Comparison of ENCODE assay signal across 1 cellular context in genomic region chr15:73072894-73073293, GRCh38.
TF ChIP-seq lines count a peak whose summit lies in the region.

No MANE protein-coding gene starts in this region.

TF ChIP-seq in H1, 55 proteins besides CTCF, POLR2A, EP300 and RAD21 (continued from another document):
- TF ChIP-seq USF2 (IDR thresholded peaks at IDR 0.05; ENCODE audit: low read length), result no peak
- TF ChIP-seq CBX8 (IDR thresholded peaks at IDR 0.05; ENCODE audit: borderline replicate concordance, low read depth, low read length), result no peak
- no peak for TF ChIP-seq KDM1A (IDR thresholded peaks at IDR 0.05; ENCODE audit: borderline replicate concordance, low read length)
- TF ChIP-seq SRF (IDR thresholded peaks at IDR 0.05; ENCODE audit: low read depth, low read length), result no peak
- no peak for TF ChIP-seq EZH2 (IDR thresholded peaks at IDR 0.05; ENCODE audit: low read depth, low read length, severe bottlenecking)
- TF ChIP-seq SP1 (IDR thresholded peaks at IDR 0.05; ENCODE audit: low read depth, low read length), result no peak
